In genomic region chr17:78360371-78361226, GRCh38 we compare ENCODE assay signal across 8 cellular contexts. TPM values are rescaled to one million over a fixed set of nuclear protein-coding genes. Genes with fewer than 3 reads are reported as not detected.
DNase-seq lines count a peak whose midpoint lies in the region; ATAC-seq and TF ChIP-seq lines count a peak whose summit lies in the region.

No MANE protein-coding gene starts in this region.

- CTCF ChIA-PET in HEK293T (lab: Yijun Ruan, JAX) = interaction anchor here (0.5 to 1.9 kb wide), 13 partner anchors 12 to 72 kb away, joined by 3 to 8 read pairs (median 4); no protein-coding TSS in a partner anchor

- peaks cover 32% of the 10 kb centered on the region for H3K36me3 ChIP-seq in upper lobe of right lung

- H3K4me3 ChIP-seq in upper lobe of right lung = peak overlapping the region; percentile 63

- no peaks in the 10 kb centered on the region for H3K36me3 Mint-ChIP-seq in T-helper 17 cell (ENCODE audit: low read depth)
- peaks cover 4% of the 10 kb centered on the region for H3K36me3 Mint-ChIP-seq in progenitor cell of endocrine pancreas (ENCODE audit: insufficient read depth)

- H3K4me1 Mint-ChIP-seq in T-helper 17 cell (peaks cover 31% of the 10 kb centered on the region), progenitor cell of endocrine pancreas (ENCODE audit: low read depth) (peaks cover 25% of the 10 kb centered on the region)

- TF ChIP-seq CTCF in progenitor cell of endocrine pancreas (IDR thresholded peaks at IDR 0.05; ENCODE audit: unreplicated experiment) (peak; percentile 94), upper lobe of right lung (IDR thresholded peaks at IDR 0.05) (peak; percentile 95)

- POLR2A ChIA-PET in HEK293T (lab: Yijun Ruan, JAX) = interaction anchor here (1.0 to 1.6 kb wide), 2 partner anchors 9 to 18 kb away, joined by 4 to 6 read pairs; partner anchors contain the start of gene PGS1

- peak overlapping the region; percentile 96 for H3K27ac ChIP-seq in upper lobe of right lung

- peak; percentile 26 for ATAC-seq in T-helper 17 cell
- peak; percentile 76 for ATAC-seq in left ventricle myocardium superior
- ATAC-seq in upper lobe of right lung = peak; percentile 78

- H3K27me3 Mint-ChIP-seq in T-helper 17 cell (no peaks in the 10 kb centered on the region), progenitor cell of endocrine pancreas (peaks cover 28% of the 10 kb centered on the region)

- intact Hi-C loops in left ventricle myocardium superior (cut with micrococcal nuclease) = no loop called here
- intact Hi-C loops in upper lobe of right lung (cut with DNase I) = loop anchor here (5.0 kb wide), 1 partner anchor 62 kb away; no protein-coding TSS in a partner anchor

- no peaks in the 10 kb centered on the region for H3K27me3 ChIP-seq in upper lobe of right lung

- no peaks in the 10 kb centered on the region for H3K9me3 ChIP-seq in T-helper 17 cell (ENCODE audit: control insufficient read depth, low read length, poor library complexity, severe bottlenecking)
- no peaks in the 10 kb centered on the region for H3K9me3 ChIP-seq in upper lobe of right lung

- H3K4me3 Mint-ChIP-seq in T-helper 17 cell = peak overlapping the region; percentile 92
- peak overlapping the region; percentile 73 for H3K4me3 Mint-ChIP-seq in progenitor cell of endocrine pancreas (ENCODE audit: low read depth)

- peaks cover 51% of the 10 kb centered on the region for H3K4me1 ChIP-seq in upper lobe of right lung

- peak; percentile 68 for DNase-seq in DMS153 (lab: John Stamatoyannopoulos, UW)
- DNase-seq in HEK293T (ENCODE audit: extremely low spot score) = peak; percentile 96
- peak; percentile 90 for DNase-seq in NCI-H1436 (lab: John Stamatoyannopoulos, UW)
- peak; percentile 78 to 96 (median 90) for DNase-seq in T-helper 17 cell
- peak; percentile 77 for DNase-seq in amniotic epithelial cell (ENCODE audit: low read depth)
- DNase-seq in left ventricle myocardium superior = peak; percentile 97
- DNase-seq in progenitor cell of endocrine pancreas (ENCODE audit: low spot score, unreplicated experiment) = peak; percentile 97
- DNase-seq in upper lobe of right lung = peak; percentile 98

- no peak overlapping the region for H3K27ac Mint-ChIP-seq in T-helper 17 cell
- peak overlapping the region; percentile 93 for H3K27ac Mint-ChIP-seq in progenitor cell of endocrine pancreas

- no peaks in the 10 kb centered on the region for H3K9me3 Mint-ChIP-seq in progenitor cell of endocrine pancreas (ENCODE audit: low read depth)

TF ChIP-seq in HEK293T, 16 proteins besides CTCF, POLR2A, EP300 and RAD21:
- TF ChIP-seq HDGF (IDR thresholded peaks at IDR 0.05; ENCODE audit: borderline replicate concordance) = no peak
- TF ChIP-seq ZNF384 (IDR thresholded peaks at IDR 0.05) = no peak
- TF ChIP-seq NFRKB (IDR thresholded peaks at IDR 0.05) = no peak
- TF ChIP-seq ELF4 (IDR thresholded peaks at IDR 0.05) = no peak
- TF ChIP-seq FOXA1 (IDR thresholded peaks at IDR 0.05) = no peak
- TF ChIP-seq ARNT (IDR thresholded peaks at IDR 0.05) = no peak
- no peak for TF ChIP-seq FOXM1 (IDR thresholded peaks at IDR 0.05; ENCODE audit: borderline replicate concordance)
- no peak for TF ChIP-seq SP1 (IDR thresholded peaks at IDR 0.05)
- TF ChIP-seq FOXK2 (IDR thresholded peaks at IDR 0.05) = no peak
- TF ChIP-seq L3MBTL2 (conservative IDR thresholded peaks at IDR 0.05) = no peak; the same call in 1 of the 2 replicates
- TF ChIP-seq CTBP1 (IDR thresholded peaks at IDR 0.05; ENCODE audit: borderline replicate concordance) = no peak
- no peak for TF ChIP-seq SUZ12 (IDR thresholded peaks at IDR 0.05)
- no peak for TF ChIP-seq PKNOX1 (IDR thresholded peaks at IDR 0.05)
- no peak for TF ChIP-seq TARDBP (IDR thresholded peaks at IDR 0.05)
- no peak for TF ChIP-seq BHLHE40 (IDR thresholded peaks at IDR 0.05; ENCODE audit: borderline replicate concordance)
- TF ChIP-seq LEF1 (IDR thresholded peaks at IDR 0.05; ENCODE audit: borderline replicate concordance) = no peak

RNA-seq across cellular contexts. Expression of gene SOCS3, which starts 0.7 kb away (rescaled TPM):
- total RNA-seq in T-helper 17 cell = 100 to 1,000 TPM; 119 to 197 TPM
- total RNA-seq in left ventricle myocardium superior = 11.1 TPM
- 5.4 and 5.8 TPM in 2 replicates for total RNA-seq in progenitor cell of endocrine pancreas
- total RNA-seq in upper lobe of right lung = 82.0 TPM

RNA-seq across cellular contexts. Expression of gene PGS1, which starts 17.9 kb away (rescaled TPM):
- total RNA-seq in T-helper 17 cell (10 to 100 TPM; 47.5 to 54.9 TPM), left ventricle myocardium superior (18.3 TPM), progenitor cell of endocrine pancreas (66.1 and 67.1 TPM in 2 replicates), upper lobe of right lung (95.5 TPM)

Comparison
In these comparisons a context has a peak if more than half of its experiments do, and no peak if none do; other contexts are left out.
1. Peak in every context shown above with its lines: DNase-seq, ATAC-seq, H3K4me3 ChIP-seq and H3K27ac ChIP-seq.
2. ATAC-seq: peak in every context shown above with its lines; median percentile 78 in upper lobe of right lung; 76 in left ventricle myocardium superior; 26 in T-helper 17 cell.